27 cellular contexts compared by ENCODE assay signal in the genomic region with DNA sequence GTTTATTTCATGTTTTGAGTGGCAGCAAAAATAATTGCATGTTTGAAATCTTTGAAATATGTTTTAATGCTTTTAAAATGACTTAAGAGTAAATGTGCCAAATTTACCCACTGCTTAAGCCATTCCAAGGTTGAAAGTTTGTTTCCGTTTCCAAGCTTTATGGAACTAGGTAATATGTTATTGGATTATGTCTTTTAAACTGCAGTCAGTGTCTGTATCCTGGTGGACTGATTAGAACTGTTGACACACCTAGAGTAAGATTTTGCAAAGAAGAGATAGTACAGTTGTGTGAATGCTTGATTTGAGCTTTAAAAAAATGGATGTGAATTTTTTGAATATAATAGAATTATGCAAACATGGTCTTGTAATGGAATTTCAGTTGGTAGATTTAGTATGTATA.
"Had no signal": no experiment of that assay in that cellular context is flagged by ENCODE, and none has a peak within 500 bp of the region (broad histone marks: within the 10 kb centered on the region; RNA-seq: fewer than 3 reads in every experiment).

No MANE protein-coding gene starts in this region.

- H3K36me3 ChIP-seq: colonic mucosa, esophagus muscularis mucosa, esophagus squamous epithelium, gastrocnemius medialis, heart left ventricle, heart right ventricle had no signal

- H3K27me3 ChIP-seq: colonic mucosa, dorsolateral prefrontal cortex, esophagus muscularis mucosa, esophagus squamous epithelium, foreskin keratinocyte, gastrocnemius medialis, gastroesophageal sphincter, heart left ventricle, heart right ventricle had no signal

- H3K4me1 ChIP-seq: colonic mucosa, esophagus muscularis mucosa, esophagus squamous epithelium, foreskin keratinocyte, gastrocnemius medialis, gastroesophageal sphincter, heart left ventricle, heart right ventricle had no signal

- H3K27ac ChIP-seq: colonic mucosa, coronary artery, dorsolateral prefrontal cortex, epithelial cell of prostate, esophagus muscularis mucosa, esophagus squamous epithelium, foreskin keratinocyte, gastrocnemius medialis, gastroesophageal sphincter, heart left ventricle, heart right ventricle had no signal

- FAIRE-seq: endometrium, endothelial cell of umbilical vein, frontal cortex had no signal

- ATAC-seq: effector memory CD8-positive, alpha-beta T cell; esophagus mucosa; foreskin keratinocyte; gastrocnemius medialis; gastroesophageal sphincter; heart left ventricle; heart right ventricle had no signal

- H3K9me3 ChIP-seq: colonic mucosa, gastrocnemius medialis had no signal

- DNase-seq: colonic mucosa; cortex of kidney; dermis blood vessel endothelial cell; dorsolateral prefrontal cortex; effector CD4-positive, alpha-beta T cell; effector CD8-positive, alpha-beta T cell; effector memory CD4-positive, alpha-beta T cell; effector memory CD8-positive, alpha-beta T cell; endodermal cell; erythroblast; esophagus squamous epithelium; foreskin fibroblast; foreskin keratinocyte; foreskin melanocyte; gastrocnemius medialis; glutamatergic neuron; head of caudate nucleus; heart left ventricle; heart right ventricle had no signal

- H3K4me3 ChIP-seq: colonic mucosa, coronary artery, dorsolateral prefrontal cortex, esophagus muscularis mucosa, esophagus squamous epithelium, gastrocnemius medialis, gastroesophageal sphincter, heart left ventricle, heart right ventricle had no signal
